Comparison of ENCODE assay signal across 1 cellular context in the genomic region with DNA sequence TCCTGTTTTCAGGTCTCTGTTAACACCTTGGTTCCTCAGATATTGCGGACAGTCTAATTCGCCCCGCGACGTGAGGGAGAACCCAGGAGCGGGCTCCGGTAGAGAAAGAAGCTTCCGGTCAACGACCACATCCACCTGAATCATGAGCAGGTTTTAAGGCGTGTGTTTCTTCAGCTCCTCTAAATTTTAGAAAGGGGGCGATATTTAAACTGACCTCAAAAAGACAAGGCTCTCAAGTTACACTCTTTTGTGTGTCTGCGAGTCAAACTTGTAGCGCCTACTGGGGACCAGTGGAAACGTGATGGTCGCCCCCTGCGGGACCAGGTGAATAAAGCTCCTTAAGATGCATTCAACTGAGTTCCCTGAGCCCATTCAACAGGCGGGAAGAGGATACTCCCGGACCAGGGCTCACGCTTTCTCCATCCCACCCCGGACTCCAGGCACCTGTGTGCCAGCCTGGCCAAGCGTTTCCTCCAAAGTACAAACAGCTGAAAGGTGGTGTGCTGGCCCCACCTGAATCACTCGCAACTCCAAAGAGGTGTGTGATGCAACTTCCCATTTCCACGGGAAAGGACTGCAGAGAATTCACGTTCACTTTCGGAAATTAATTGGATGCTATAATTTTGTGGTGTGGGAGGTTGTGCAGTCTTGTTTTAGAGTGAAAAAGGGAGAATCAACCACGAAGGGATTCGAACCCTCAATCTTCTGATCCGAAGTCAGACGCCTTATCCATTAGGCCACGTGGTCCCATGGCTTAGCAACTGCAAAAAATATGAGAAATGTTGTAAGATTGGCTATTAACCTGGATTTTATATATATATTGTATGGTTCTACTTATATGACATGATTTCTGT.
TF ChIP-seq lines count a peak whose summit lies in the region.

No MANE protein-coding gene starts in this region.

TF ChIP-seq in HepG2, 621 proteins besides CTCF, POLR2A, EP300 and RAD21 (continued from another document and continues in another):
- TF ChIP-seq, protein P1, sequence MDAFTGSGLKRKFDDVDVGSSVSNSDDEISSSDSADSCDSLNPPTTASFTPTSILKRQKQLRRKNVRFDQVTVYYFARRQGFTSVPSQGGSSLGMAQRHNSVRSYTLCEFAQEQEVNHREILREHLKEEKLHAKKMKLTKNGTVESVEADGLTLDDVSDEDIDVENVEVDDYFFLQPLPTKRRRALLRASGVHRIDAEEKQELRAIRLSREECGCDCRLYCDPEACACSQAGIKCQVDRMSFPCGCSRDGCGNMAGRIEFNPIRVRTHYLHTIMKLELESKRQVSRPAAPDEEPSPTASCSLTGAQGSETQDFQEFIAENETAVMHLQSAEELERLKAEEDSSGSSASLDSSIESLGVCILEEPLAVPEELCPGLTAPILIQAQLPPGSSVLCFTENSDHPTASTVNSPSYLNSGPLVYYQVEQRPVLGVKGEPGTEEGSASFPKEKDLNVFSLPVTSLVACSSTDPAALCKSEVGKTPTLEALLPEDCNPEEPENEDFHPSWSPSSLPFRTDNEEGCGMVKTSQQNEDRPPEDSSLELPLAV (CRISPR knock-in tag; conservative IDR thresholded peaks at IDR 0.05; ENCODE audit: low read depth): no peak
- TF ChIP-seq, protein P2, sequence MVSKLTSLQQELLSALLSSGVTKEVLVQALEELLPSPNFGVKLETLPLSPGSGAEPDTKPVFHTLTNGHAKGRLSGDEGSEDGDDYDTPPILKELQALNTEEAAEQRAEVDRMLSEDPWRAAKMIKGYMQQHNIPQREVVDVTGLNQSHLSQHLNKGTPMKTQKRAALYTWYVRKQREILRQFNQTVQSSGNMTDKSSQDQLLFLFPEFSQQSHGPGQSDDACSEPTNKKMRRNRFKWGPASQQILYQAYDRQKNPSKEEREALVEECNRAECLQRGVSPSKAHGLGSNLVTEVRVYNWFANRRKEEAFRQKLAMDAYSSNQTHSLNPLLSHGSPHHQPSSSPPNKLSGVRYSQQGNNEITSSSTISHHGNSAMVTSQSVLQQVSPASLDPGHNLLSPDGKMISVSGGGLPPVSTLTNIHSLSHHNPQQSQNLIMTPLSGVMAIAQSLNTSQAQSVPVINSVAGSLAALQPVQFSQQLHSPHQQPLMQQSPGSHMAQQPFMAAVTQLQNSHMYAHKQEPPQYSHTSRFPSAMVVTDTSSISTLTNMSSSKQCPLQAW (CRISPR knock-in tag; IDR thresholded peaks at IDR 0.05): peak; percentile 48; the same call in 1 of the 2 replicates
- TF ChIP-seq RBFOX2 (IDR thresholded peaks at IDR 0.05; ENCODE audit: low read depth, low read length): no peak
- 0 out of 2 replicates have a peak, but pooled peaks have one; percentile 45 for TF ChIP-seq BCL3 (CRISPR knock-in tag; IDR thresholded peaks at IDR 0.05)
- no peak for TF ChIP-seq BRD4 (CRISPR knock-in tag; IDR thresholded peaks at IDR 0.05)
- no peak for TF ChIP-seq ZNF816 (CRISPR knock-in tag; IDR thresholded peaks at IDR 0.05; ENCODE audit: borderline replicate concordance)
- TF ChIP-seq, protein P3, sequence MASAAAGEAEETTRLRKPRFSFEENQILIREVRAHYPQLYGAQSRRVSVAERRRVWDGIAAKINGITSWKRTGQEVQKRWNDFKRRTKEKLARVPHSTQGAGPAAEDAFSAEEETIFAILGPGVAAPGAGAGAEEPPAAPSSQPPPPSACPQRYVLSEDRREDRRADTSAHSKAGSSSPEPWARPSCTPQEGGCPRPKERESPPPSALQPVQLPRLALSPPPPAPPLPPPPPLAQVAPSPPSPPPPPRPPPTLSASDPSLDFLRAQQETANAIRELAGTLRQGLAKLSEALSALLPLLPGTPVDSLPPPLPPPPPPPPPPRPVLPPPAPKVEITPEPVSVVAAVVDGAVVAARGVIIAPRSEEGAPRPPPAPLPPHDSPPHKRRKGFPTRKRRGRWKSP (CRISPR knock-in tag; IDR thresholded peaks at IDR 0.05): no peak; the same call in 1 of the 2 replicates
- TF ChIP-seq ATRX (CRISPR knock-in tag; IDR thresholded peaks at IDR 0.05; ENCODE audit: borderline replicate concordance): no peak
- no peak for TF ChIP-seq FLYWCH1 (CRISPR knock-in tag; IDR thresholded peaks at IDR 0.05)
- TF ChIP-seq ATF5 (CRISPR knock-in tag; IDR thresholded peaks at IDR 0.05; ENCODE audit: low read depth): no peak
- no peak for TF ChIP-seq ZBTB3 (CRISPR knock-in tag; IDR thresholded peaks at IDR 0.05; ENCODE audit: borderline replicate concordance, low read depth)
- TF ChIP-seq, protein P4, sequence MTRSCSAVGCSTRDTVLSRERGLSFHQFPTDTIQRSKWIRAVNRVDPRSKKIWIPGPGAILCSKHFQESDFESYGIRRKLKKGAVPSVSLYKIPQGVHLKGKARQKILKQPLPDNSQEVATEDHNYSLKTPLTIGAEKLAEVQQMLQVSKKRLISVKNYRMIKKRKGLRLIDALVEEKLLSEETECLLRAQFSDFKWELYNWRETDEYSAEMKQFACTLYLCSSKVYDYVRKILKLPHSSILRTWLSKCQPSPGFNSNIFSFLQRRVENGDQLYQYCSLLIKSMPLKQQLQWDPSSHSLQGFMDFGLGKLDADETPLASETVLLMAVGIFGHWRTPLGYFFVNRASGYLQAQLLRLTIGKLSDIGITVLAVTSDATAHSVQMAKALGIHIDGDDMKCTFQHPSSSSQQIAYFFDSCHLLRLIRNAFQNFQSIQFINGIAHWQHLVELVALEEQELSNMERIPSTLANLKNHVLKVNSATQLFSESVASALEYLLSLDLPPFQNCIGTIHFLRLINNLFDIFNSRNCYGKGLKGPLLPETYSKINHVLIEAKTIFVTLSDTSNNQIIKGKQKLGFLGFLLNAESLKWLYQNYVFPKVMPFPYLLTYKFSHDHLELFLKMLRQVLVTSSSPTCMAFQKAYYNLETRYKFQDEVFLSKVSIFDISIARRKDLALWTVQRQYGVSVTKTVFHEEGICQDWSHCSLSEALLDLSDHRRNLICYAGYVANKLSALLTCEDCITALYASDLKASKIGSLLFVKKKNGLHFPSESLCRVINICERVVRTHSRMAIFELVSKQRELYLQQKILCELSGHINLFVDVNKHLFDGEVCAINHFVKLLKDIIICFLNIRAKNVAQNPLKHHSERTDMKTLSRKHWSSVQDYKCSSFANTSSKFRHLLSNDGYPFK (CRISPR knock-in tag; IDR thresholded peaks at IDR 0.05; ENCODE audit: borderline replicate concordance): no peak
- TF ChIP-seq, protein P5, sequence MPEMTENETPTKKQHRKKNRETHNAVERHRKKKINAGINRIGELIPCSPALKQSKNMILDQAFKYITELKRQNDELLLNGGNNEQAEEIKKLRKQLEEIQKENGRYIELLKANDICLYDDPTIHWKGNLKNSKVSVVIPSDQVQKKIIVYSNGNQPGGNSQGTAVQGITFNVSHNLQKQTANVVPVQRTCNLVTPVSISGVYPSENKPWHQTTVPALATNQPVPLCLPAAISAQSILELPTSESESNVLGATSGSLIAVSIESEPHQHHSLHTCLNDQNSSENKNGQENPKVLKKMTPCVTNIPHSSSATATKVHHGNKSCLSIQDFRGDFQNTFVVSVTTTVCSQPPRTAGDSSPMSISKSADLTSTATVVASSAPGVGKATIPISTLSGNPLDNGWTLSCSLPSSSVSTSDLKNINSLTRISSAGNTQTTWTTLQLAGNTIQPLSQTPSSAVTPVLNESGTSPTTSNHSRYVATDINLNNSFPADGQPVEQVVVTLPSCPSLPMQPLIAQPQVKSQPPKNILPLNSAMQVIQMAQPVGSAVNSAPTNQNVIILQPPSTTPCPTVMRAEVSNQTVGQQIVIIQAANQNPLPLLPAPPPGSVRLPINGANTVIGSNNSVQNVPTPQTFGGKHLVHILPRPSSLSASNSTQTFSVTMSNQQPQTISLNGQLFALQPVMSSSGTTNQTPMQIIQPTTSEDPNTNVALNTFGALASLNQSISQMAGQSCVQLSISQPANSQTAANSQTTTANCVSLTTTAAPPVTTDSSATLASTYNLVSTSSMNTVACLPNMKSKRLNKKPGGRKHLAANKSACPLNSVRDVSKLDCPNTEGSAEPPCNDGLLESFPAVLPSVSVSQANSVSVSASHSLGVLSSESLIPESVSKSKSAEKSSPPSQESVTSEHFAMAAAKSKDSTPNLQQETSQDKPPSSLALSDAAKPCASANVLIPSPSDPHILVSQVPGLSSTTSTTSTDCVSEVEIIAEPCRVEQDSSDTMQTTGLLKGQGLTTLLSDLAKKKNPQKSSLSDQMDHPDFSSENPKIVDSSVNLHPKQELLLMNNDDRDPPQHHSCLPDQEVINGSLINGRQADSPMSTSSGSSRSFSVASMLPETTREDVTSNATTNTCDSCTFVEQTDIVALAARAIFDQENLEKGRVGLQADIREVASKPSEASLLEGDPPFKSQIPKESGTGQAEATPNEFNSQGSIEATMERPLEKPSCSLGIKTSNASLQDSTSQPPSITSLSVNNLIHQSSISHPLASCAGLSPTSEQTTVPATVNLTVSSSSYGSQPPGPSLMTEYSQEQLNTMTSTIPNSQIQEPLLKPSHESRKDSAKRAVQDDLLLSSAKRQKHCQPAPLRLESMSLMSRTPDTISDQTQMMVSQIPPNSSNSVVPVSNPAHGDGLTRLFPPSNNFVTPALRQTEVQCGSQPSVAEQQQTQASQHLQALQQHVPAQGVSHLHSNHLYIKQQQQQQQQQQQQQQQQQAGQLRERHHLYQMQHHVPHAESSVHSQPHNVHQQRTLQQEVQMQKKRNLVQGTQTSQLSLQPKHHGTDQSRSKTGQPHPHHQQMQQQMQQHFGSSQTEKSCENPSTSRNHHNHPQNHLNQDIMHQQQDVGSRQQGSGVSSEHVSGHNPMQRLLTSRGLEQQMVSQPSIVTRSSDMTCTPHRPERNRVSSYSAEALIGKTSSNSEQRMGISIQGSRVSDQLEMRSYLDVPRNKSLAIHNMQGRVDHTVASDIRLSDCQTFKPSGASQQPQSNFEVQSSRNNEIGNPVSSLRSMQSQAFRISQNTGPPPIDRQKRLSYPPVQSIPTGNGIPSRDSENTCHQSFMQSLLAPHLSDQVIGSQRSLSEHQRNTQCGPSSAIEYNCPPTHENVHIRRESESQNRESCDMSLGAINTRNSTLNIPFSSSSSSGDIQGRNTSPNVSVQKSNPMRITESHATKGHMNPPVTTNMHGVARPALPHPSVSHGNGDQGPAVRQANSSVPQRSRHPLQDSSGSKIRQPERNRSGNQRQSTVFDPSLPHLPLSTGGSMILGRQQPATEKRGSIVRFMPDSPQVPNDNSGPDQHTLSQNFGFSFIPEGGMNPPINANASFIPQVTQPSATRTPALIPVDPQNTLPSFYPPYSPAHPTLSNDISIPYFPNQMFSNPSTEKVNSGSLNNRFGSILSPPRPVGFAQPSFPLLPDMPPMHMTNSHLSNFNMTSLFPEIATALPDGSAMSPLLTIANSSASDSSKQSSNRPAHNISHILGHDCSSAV (CRISPR knock-in tag; IDR thresholded peaks at IDR 0.05; ENCODE audit: borderline replicate concordance): no peak
- peak; percentile 41; the same call in 1 of the 2 replicates for TF ChIP-seq ARID4A (CRISPR knock-in tag; IDR thresholded peaks at IDR 0.05; ENCODE audit: borderline replicate concordance)
